23 cellular contexts compared by ENCODE assay signal in the genomic region with DNA sequence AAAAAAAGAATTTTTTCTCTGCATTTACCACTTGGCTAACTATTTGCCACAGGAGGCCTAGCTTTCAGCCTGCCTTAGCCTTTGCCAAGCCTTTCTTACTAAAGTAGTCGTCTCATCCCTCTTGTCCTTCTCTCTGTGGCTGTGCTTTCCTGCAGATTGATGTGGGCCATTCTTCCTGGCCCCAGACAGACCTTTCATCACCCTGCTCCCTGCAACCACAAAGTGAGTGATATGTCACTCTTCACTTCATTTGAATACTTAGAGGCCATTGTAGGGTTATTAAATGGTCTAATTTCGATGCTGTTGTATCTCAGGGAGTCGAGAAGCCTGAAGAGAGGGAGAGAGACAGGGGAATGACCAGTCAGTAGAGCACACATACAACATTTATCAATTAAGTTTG. TPM values are rescaled to one million over a fixed set of nuclear protein-coding genes. Genes with fewer than 3 reads are reported as not detected.
"Had no signal": no experiment of that assay in that cellular context is flagged by ENCODE, and none has a peak within 500 bp of the region (broad histone marks: within the 10 kb centered on the region; RNA-seq: fewer than 3 reads in every experiment).

No MANE protein-coding gene starts in this region.

- H3K9me3 Mint-ChIP-seq: activated CD4-positive, alpha-beta memory T cell treated with anti-CD3 and anti-CD28 coated beads for 36 hours; activated CD4-positive, alpha-beta T cell treated with anti-CD3 and anti-CD28 coated beads, Interleukin-2, amount 10 ng/mL, durations not matched to agents 7 days and 5 days; activated naive CD4-positive, alpha-beta T cell treated with anti-CD3 and anti-CD28 coated beads for 36 hours; activated T-cell treated with anti-CD3 and anti-CD28 coated beads, Interleukin-2, amount 50 U/mL, for 4 hours; brain had no signal

- H3K4me1 Mint-ChIP-seq: activated CD4-positive, alpha-beta T cell treated with anti-CD3 and anti-CD28 coated beads, Interleukin-2, amount 10 ng/mL, durations not matched to agents 7 days and 5 days; brain had no signal

- ATAC-seq: activated T-cell treated with anti-CD3 and anti-CD28 coated beads, Interleukin-2, amount 50 U/mL, for 4 hours; PC-3; T-helper 17 cell had no signal

- H3K27me3 Mint-ChIP-seq: activated CD4-positive, alpha-beta memory T cell treated with anti-CD3 and anti-CD28 coated beads for 36 hours; activated naive CD8-positive, alpha-beta T cell had no signal

- DNase-seq: activated CD4-positive, alpha-beta memory T cell treated with anti-CD3 and anti-CD28 coated beads for 36 hours; activated CD4-positive, alpha-beta T cell treated with anti-CD3 and anti-CD28 coated beads, Interleukin-2, amount 10 ng/mL, durations not matched to agents 7 days and 5 days; activated CD4-positive, CD25-positive, alpha-beta regulatory T cell; activated CD8-positive, alpha-beta memory T cell treated with anti-CD3 and anti-CD28 coated beads for 24 hours; activated effector memory CD4-positive, alpha-beta T cell treated with anti-CD3 and anti-CD28 coated beads, Interleukin-2, amount 50 U/mL, for 16 hours; activated naive CD4-positive, alpha-beta T cell treated with anti-CD3 and anti-CD28 coated beads for 36 hours; activated T-cell treated with anti-CD3 and anti-CD28 coated beads, Interleukin-2, amount 50 U/mL, for 4 hours; amygdala; Karpas-422; MM.1S; NCI-H1105; NCI-H1436; NCI-H1694 treated with DMSO at 0.1 percent for 48 hours; NCI-H2029 treated with DMSO at 0.1 percent for 48 hours; NCI-H446; NCI-H524; PC-3; SIG-M5; T-helper 17 cell; T-helper 9 cell had no signal

- H3K36me3 Mint-ChIP-seq: activated CD4-positive, alpha-beta memory T cell treated with anti-CD3 and anti-CD28 coated beads for 36 hours; activated naive CD8-positive, alpha-beta T cell; brain had no signal

- H3K4me3 Mint-ChIP-seq: activated CD4-positive, alpha-beta memory T cell treated with anti-CD3 and anti-CD28 coated beads for 36 hours; activated CD4-positive, alpha-beta T cell treated with anti-CD3 and anti-CD28 coated beads, Interleukin-2, amount 10 ng/mL, durations not matched to agents 7 days and 5 days; activated naive CD4-positive, alpha-beta T cell treated with anti-CD3 and anti-CD28 coated beads for 36 hours; activated naive CD8-positive, alpha-beta T cell; activated T-cell treated with anti-CD3 and anti-CD28 coated beads, Interleukin-2, amount 50 U/mL, for 4 hours; brain; T-helper 17 cell had no signal

- H3K27ac Mint-ChIP-seq: activated CD4-positive, alpha-beta memory T cell treated with anti-CD3 and anti-CD28 coated beads for 36 hours; activated CD4-positive, alpha-beta T cell treated with anti-CD3 and anti-CD28 coated beads, Interleukin-2, amount 10 ng/mL, durations not matched to agents 7 days and 5 days; activated naive CD4-positive, alpha-beta T cell treated with anti-CD3 and anti-CD28 coated beads for 36 hours; activated naive CD8-positive, alpha-beta T cell; brain; T-helper 17 cell had no signal

RNA-seq across cellular contexts. Expression of a gene that starts 37.6 kb away (rescaled TPM):
- total RNA-seq: activated CD4-positive, alpha-beta memory T cell treated with anti-CD3 and anti-CD28 coated beads for 36 hours; activated CD4-positive, alpha-beta T cell treated with anti-CD3 and anti-CD28 coated beads, Interleukin-2, amount 10 ng/mL, durations not matched to agents 7 days and 5 days; activated naive CD4-positive, alpha-beta T cell treated with anti-CD3 and anti-CD28 coated beads for 36 hours; activated T-cell treated with anti-CD3 and anti-CD28 coated beads, Interleukin-2, amount 50 U/mL, for 4 hours; PC-3; T-helper 17 cell had no signal

RNA-seq across cellular contexts. Expression of a gene that starts 40.8 kb away (rescaled TPM):
- total RNA-seq: activated CD4-positive, alpha-beta memory T cell treated with anti-CD3 and anti-CD28 coated beads for 36 hours; activated CD4-positive, alpha-beta T cell treated with anti-CD3 and anti-CD28 coated beads, Interleukin-2, amount 10 ng/mL, durations not matched to agents 7 days and 5 days; activated naive CD4-positive, alpha-beta T cell treated with anti-CD3 and anti-CD28 coated beads for 36 hours; activated T-cell treated with anti-CD3 and anti-CD28 coated beads, Interleukin-2, amount 50 U/mL, for 4 hours; astrocyte; PC-3; T-helper 17 cell had no signal
